Comparison of ENCODE assay signal across 10 cellular contexts in the genomic region with DNA sequence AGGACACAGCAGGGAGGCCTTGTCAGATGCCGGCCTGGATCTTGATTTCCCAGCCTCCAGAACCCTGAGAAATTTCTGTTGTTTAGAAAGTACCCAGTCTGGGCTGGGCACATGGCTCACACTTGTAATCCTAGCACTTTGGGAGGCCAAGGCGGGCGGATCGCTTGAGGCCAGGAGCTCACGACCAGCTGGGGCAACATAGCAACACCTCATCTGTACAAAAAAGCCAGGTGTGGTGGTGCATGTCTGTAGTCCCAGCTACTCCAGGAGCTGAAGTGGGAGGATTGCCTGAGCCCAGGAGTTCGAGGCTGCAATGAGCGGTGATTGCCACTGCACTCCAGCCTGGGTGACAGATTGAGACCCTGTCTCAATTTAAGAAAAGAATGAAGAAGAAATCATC. TPM values are rescaled to one million over a fixed set of nuclear protein-coding genes. Genes with fewer than 3 reads are reported as not detected.
DNase-seq lines count a peak whose midpoint lies in the region; TF ChIP-seq lines count a peak whose summit lies in the region.
"Not testable (repeated sequence)": the region's sequence is repeated elsewhere in the genome, so short reads cannot be mapped to it uniquely, and the experiment has no call there.
"Had no signal": no experiment of that assay in that cellular context is flagged by ENCODE, and none has a peak within 500 bp of the region (broad histone marks: within the 10 kb centered on the region; RNA-seq: fewer than 3 reads in every experiment).

No MANE protein-coding gene starts in this region.

- TF ChIP-seq CTCF in neural progenitor cell (IDR thresholded peaks at IDR 0.05); suprapubic skin (IDR thresholded peaks at IDR 0.05): not testable (repeated sequence)

- peaks cover 0 to 18% (median 5%) of the 10 kb centered on the region in 11 experiments; a peak in 6 of 22 replicates for H4K20me1 ChIP-seq in BLaER1 treated with 17β-estradiol and CSF1 and Interleukin-3, amounts not matched to agents 10 nM and 100 nM
- not testable (repeated sequence) for H4K20me1 ChIP-seq in neural progenitor cell (ENCODE audit: low read depth)

- 91% methylated on average over 7 of the region's 7 CpGs for WGBS in suprapubic skin

- H3K9me3 Mint-ChIP-seq in neural progenitor cell = not testable (repeated sequence)

- H3K36me3 Mint-ChIP-seq in neural progenitor cell = not testable (repeated sequence)

- peak overlapping the region in 4 of 11 experiments; percentile 9 to 63 (median 41); a peak in 5 of 22 replicates for H3K27ac ChIP-seq in BLaER1 treated with 17β-estradiol and CSF1 and Interleukin-3, amounts not matched to agents 10 nM and 100 nM
- peak overlapping the region; percentile 12 for H3K27ac ChIP-seq in HUES48 (ENCODE audit: low read depth, low read length)
- H3K27ac ChIP-seq in iPS-20b (ENCODE audit: low read length); neural progenitor cell; suprapubic skin: not testable (repeated sequence)

- not testable (repeated sequence) for H3K79me2 ChIP-seq in neural progenitor cell (ENCODE audit: low read depth)

- H3K36me3 ChIP-seq in BLaER1 treated with 17β-estradiol and CSF1 and Interleukin-3, amounts not matched to agents 10 nM and 100 nM = peaks cover 7 to 16% (median 16%) of the 10 kb centered on the region in 11 experiments
- H3K36me3 ChIP-seq in HUES48 (ENCODE audit: control insufficient read depth, insufficient read depth, low read length); iPS-20b (ENCODE audit: insufficient read depth, low read depth, low read length); neural progenitor cell: not testable (repeated sequence)
- H3K36me3 ChIP-seq in suprapubic skin = peaks cover 11% of the 10 kb centered on the region

- peaks cover 5 to 80% (median 53%) of the 10 kb centered on the region in 10 experiments for H3K4me1 ChIP-seq in BLaER1 treated with 17β-estradiol and CSF1 and Interleukin-3, amounts not matched to agents 10 nM and 100 nM
- H3K4me1 ChIP-seq in HUES48 (ENCODE audit: control insufficient read depth, insufficient read depth, low read length); iPS-20b (ENCODE audit: insufficient read depth, low read length); neural progenitor cell: not testable (repeated sequence)
- H3K4me1 ChIP-seq in suprapubic skin = peaks cover 19% of the 10 kb centered on the region

- peak overlapping the region in 6 of 11 experiments; percentile 22 to 67 (median 44); a peak in 10 of 22 replicates for H3K9ac ChIP-seq in BLaER1 treated with 17β-estradiol and CSF1 and Interleukin-3, amounts not matched to agents 10 nM and 100 nM
- not testable (repeated sequence) for H3K9ac ChIP-seq in HUES48 (ENCODE audit: low read depth, low read length); iPS-20b (ENCODE audit: low read depth, low read length); neural progenitor cell

- TF ChIP-seq POLR2A in suprapubic skin (IDR thresholded peaks at IDR 0.05) = not testable (repeated sequence)

- H3K4me3 Mint-ChIP-seq in neural progenitor cell = peak overlapping the region; percentile 50

- peak; percentile 32 for DNase-seq in activated CD8-positive, alpha-beta memory T cell treated with anti-CD3 and anti-CD28 coated beads, Interleukin-2, amount 50 U/mL, for 48 hours
- peak; percentile 44 for DNase-seq in ecto neural progenitor cell (ENCODE audit: low spot score)
- not testable (repeated sequence) for DNase-seq in neural progenitor cell (ENCODE audit: low spot score)
- peak; percentile 28 to 64 for DNase-seq in suprapubic skin (ENCODE audit: low spot score in 2 of 2)

- H3K27me3 Mint-ChIP-seq in neural progenitor cell (ENCODE audit: insufficient read depth, low read depth) = peaks cover 20% of the 10 kb centered on the region

- peaks cover 14% of the 10 kb centered on the region for H3K4me1 Mint-ChIP-seq in neural progenitor cell

- H3K4me2 ChIP-seq in BLaER1 treated with 17β-estradiol and CSF1 and Interleukin-3, amounts not matched to agents 10 nM and 100 nM = peak overlapping the region in 10 of 11 experiments; percentile 52 to 90 (median 80); a peak in 20 of 22 replicates
- peak overlapping the region; percentile 73 for H3K4me2 ChIP-seq in neural progenitor cell

- not testable (repeated sequence) for H3K27ac Mint-ChIP-seq in neural progenitor cell

- H3K9me3 ChIP-seq in BLaER1 treated with 17β-estradiol and CSF1 and Interleukin-3, amounts not matched to agents 10 nM and 100 nM (replicated peaks in 1 of 11); HUES48 (ENCODE audit: control insufficient read depth, insufficient read depth, low read length); iPS-20b (ENCODE audit: insufficient read depth, low read depth, low read length); neural progenitor cell (ENCODE audit: low read depth); suprapubic skin: not testable (repeated sequence)

- H3K27me3 ChIP-seq in BLaER1 treated with 17β-estradiol and CSF1 and Interleukin-3, amounts not matched to agents 10 nM and 100 nM = peaks cover 0 to 29% (median 0%) of the 10 kb centered on the region in 11 experiments; a peak in 6 of 22 replicates
- H3K27me3 ChIP-seq in HUES48 (ENCODE audit: control insufficient read depth, insufficient read depth, low read length); suprapubic skin: not testable (repeated sequence)
- H3K27me3 ChIP-seq in iPS-20b (ENCODE audit: insufficient read depth, low read length) (peaks cover 42% of the 10 kb centered on the region), neural progenitor cell (peaks cover 48% of the 10 kb centered on the region)

- not testable (repeated sequence) for H2AFZ ChIP-seq in neural progenitor cell (replicated peaks)

- not testable (repeated sequence) for TF ChIP-seq EP300 in suprapubic skin (IDR thresholded peaks at IDR 0.05)

- H3F3A ChIP-seq in neural progenitor cell (ENCODE audit: low read depth) = peaks cover 22% of the 10 kb centered on the region

- peak overlapping the region in 2 of 10 experiments; percentile 34 to 38; a peak in 2 of 20 replicates for H3K4me3 ChIP-seq in BLaER1 treated with 17β-estradiol and CSF1 and Interleukin-3, amounts not matched to agents 10 nM and 100 nM
- peak overlapping the region; percentile 50 for H3K4me3 ChIP-seq in HUES48 (ENCODE audit: low read depth, low read length)
- peak overlapping the region; percentile 44; the same call in 1 of the 2 replicates for H3K4me3 ChIP-seq in iPS-20b (ENCODE audit: low read length)
- H3K4me3 ChIP-seq in neural progenitor cell = peak overlapping the region; percentile 31
- H3K4me3 ChIP-seq in suprapubic skin = not testable (repeated sequence)

RNA-seq across cellular contexts. Expression of a gene that starts 34.3 kb away (rescaled TPM):
- total RNA-seq in neural progenitor cell (ENCODE audit: low replicate concordance) (3.5 and 9.4 TPM in 2 replicates), suprapubic skin (10 to 100 TPM; 54.5 to 97.4 (median 72.9) TPM)

RNA-seq across cellular contexts. Expression of a gene that starts 57.3 kb away (rescaled TPM):
- 0.56 and 1.8 TPM in 2 replicates for total RNA-seq in neural progenitor cell (ENCODE audit: low replicate concordance)
- total RNA-seq in suprapubic skin = 10 to 100 TPM in 1 of 4 donors, 1 to 10 TPM in 2, under 1 TPM in 1; 0.56 to 10.5 (median 5.6) TPM
- total RNA-seq: CD4-positive, alpha-beta memory T cell; HepG2; HT-29 had no signal
